8 cellular contexts compared by ENCODE assay signal in the genomic region with DNA sequence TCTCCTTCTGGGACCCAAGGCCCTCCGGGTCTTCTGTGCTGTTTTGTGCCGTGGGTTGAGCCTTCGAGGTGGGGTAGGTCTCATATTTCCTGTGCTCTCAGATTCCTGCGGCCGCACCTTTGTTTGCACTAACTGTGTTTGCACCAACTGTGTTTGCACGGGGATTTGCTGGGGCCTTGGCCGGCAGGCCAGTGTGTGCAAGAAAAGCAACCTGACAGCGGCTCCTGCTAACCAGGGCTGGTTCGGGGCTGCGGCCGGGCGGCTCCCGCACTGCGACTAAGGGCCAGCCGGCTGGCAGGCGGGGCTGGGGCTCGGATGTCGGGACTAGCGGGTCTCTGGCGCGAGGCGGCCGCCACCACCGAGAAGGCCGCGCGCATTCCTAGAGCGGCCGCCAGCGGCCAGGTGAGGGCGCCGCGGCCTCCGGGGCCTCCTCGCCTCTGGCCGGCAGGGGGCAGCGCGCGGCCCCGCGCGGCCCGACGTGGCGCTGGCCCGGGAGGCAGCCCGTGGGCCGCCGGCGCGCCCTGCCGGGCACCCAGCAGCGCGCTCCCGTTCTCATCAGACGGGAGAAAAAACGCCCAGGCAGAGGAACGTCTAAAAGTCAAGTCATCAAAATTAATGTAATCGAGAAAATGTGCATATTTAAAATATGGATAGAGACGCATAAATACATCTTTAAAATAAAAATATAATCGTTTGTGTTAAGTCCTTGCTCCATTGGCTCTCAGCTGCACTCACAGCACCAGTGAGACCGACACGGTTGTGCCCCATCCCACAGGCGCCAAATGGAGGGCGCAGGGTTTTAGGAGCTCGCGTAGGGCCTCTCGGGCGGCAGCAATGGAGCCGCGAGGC. TPM values are rescaled to one million over a fixed set of nuclear protein-coding genes. Genes with fewer than 3 reads are reported as not detected.
DNase-seq lines count a peak whose midpoint lies in the region; ATAC-seq and TF ChIP-seq lines count a peak whose summit lies in the region.

No MANE protein-coding gene starts in this region.

- in situ Hi-C loops in KBM-7 (cut with MboI; ENCODE audit: low pct_unique_long_range_greater_than_20kb, low sequenced_read_pairs), result no loop called here

- no peaks in the 10 kb centered on the region for H3K9me3 Mint-ChIP-seq in progenitor cell of endocrine pancreas (ENCODE audit: low read depth)

- no peaks in the 10 kb centered on the region for H3K36me3 Mint-ChIP-seq in progenitor cell of endocrine pancreas (ENCODE audit: insufficient read depth)

- DNase-seq in ELF-1 (ENCODE audit: low read depth, low spot score) (peak; percentile 92), KBM-7 (peak; percentile 69), RPMI8226 (peak; percentile 94), head of caudate nucleus (peak in 33 of 42 donors; percentile 21 to 71 (median 46)), progenitor cell of endocrine pancreas (ENCODE audit: low spot score, unreplicated experiment) (peak; percentile 61), upper lobe of left lung (peak; percentile 83 to 95)
- DNase-seq in activated naive CD4-positive, alpha-beta T cell treated with Interleukin-2 at 50 U/mL for 16 hours, result peak; percentile 75

- H3K27me3 ChIP-seq in upper lobe of left lung, result no peaks in the 10 kb centered on the region

- peak; percentile 93 for ATAC-seq in GM21717 (IDR thresholded peaks at IDR 0.05; ENCODE audit: unreplicated experiment)
- peak; percentile 92 to 97 for ATAC-seq in upper lobe of left lung (ENCODE audit: low FRiP score in 2 of 2)

- no peak for TF ChIP-seq EP300 in upper lobe of left lung (IDR thresholded peaks at IDR 0.05)

- peak; percentile 64 for TF ChIP-seq CTCF in progenitor cell of endocrine pancreas (IDR thresholded peaks at IDR 0.05; ENCODE audit: unreplicated experiment)
- TF ChIP-seq CTCF in upper lobe of left lung (IDR thresholded peaks at IDR 0.05), result peak; percentile 79 to 97 (median 96)

- peak overlapping the region; percentile 20 to 60 (median 49) for H3K4me3 ChIP-seq in upper lobe of left lung

- peaks cover 3% of the 10 kb centered on the region for H3K4me1 Mint-ChIP-seq in progenitor cell of endocrine pancreas (ENCODE audit: low read depth)

- intact Hi-C loops in head of caudate nucleus (cut with DNase I), result loop anchor here (10.0 kb wide), 1 partner anchor 73 kb away; a partner anchor contains a TSS

- H3K9me3 ChIP-seq in upper lobe of left lung, result no peaks in the 10 kb centered on the region

- no peaks in the 10 kb centered on the region for H3K36me3 ChIP-seq in upper lobe of left lung

- H3K27me3 Mint-ChIP-seq in progenitor cell of endocrine pancreas, result peaks cover 13% of the 10 kb centered on the region

- H3K4me1 ChIP-seq in upper lobe of left lung, result peaks cover 7 to 17% (median 12%) of the 10 kb centered on the region in 4 donors

- TF ChIP-seq POLR2A in upper lobe of left lung (IDR thresholded peaks at IDR 0.05), result peak in 1 of 4 donors; percentile 34

- H3K27ac ChIP-seq in upper lobe of left lung, result peak overlapping the region; percentile 56 to 79 (median 62)

- H3K27ac Mint-ChIP-seq in progenitor cell of endocrine pancreas, result peak overlapping the region; percentile 96

- peak overlapping the region; percentile 73 for H3K4me3 Mint-ChIP-seq in progenitor cell of endocrine pancreas (ENCODE audit: low read depth)

- 1 to 8% methylated on average over 32 to 40 of the region's 71 CpGs for WGBS in upper lobe of left lung, 2 donors

RNA-seq across cellular contexts. Expression of a gene that starts 38.6 kb away (rescaled TPM):
- 19.0 and 20.3 TPM in 2 replicates for total RNA-seq in progenitor cell of endocrine pancreas
- total RNA-seq in upper lobe of left lung, result 10 to 100 TPM in 4 of 6 donors, 1 to 10 TPM in 2; 9.3 to 16.0 (median 10.8) TPM

Comparison
In these comparisons a context has a peak if more than half of its experiments do, and no peak if none do; other contexts are left out.
1. Peak in every context shown above with its lines: DNase-seq, ATAC-seq, H3K4me3 ChIP-seq and H3K27ac ChIP-seq.